Comparison of ENCODE assay signal across 19 cellular contexts in genomic region chr2:12679550-12680072, GRCh38. TPM values are rescaled to one million over a fixed set of nuclear protein-coding genes. Genes with fewer than 3 reads are reported as not detected.
DNase-seq lines count a peak whose midpoint lies in the region; ATAC-seq and TF ChIP-seq lines count a peak whose summit lies in the region.
"Had no signal": no experiment of that assay in that cellular context is flagged by ENCODE, and none has a peak within 500 bp of the region (broad histone marks: within the 10 kb centered on the region; RNA-seq: fewer than 3 reads in every experiment).

No MANE protein-coding gene starts in this region.

- no peak overlapping the region for H3K27ac ChIP-seq in esophagus muscularis mucosa (replicated peaks in 1 of 4)
- H3K27ac ChIP-seq: 22Rv1, BLaER1, C4-2B had no signal

- TF ChIP-seq POLR2A in esophagus muscularis mucosa (IDR thresholded peaks at IDR 0.05; ENCODE audit: low read depth), result no peak

- H3K4me3 ChIP-seq in esophagus muscularis mucosa, result no peak overlapping the region
- H3K4me3 ChIP-seq: BLaER1, GM23338 had no signal

- no peaks in the 10 kb centered on the region for H3K36me3 ChIP-seq in esophagus muscularis mucosa
- H3K36me3 ChIP-seq: BLaER1 had no signal

- DNase-seq in NCI-H1092 treated with DMSO at 0.1 percent for 48 hours (lab: John Stamatoyannopoulos, UW), result peak; percentile 5
- no peak for DNase-seq in NCI-H1092 (lab: John Stamatoyannopoulos, UW)
- DNase-seq in Right ventricle myocardium superior, result no peak
- no peak for DNase-seq in cardiac septum (ENCODE audit: low spot score)
- peak; percentile 15 for DNase-seq in SW480 (ENCODE audit: low spot score)
- peak; percentile 66 for DNase-seq in esophagus muscularis mucosa (ENCODE audit: extremely low spot score)
- DNase-seq in NCI-H82 (lab: John Stamatoyannopoulos, UW), result no peak
- DNase-seq: Caco-2; CD4-positive, CD25-positive, alpha-beta regulatory T cell; CD8-positive, alpha-beta T cell; DMS153; DND-41; H9; HFFc6 had no signal

- TF ChIP-seq EP300 in esophagus muscularis mucosa (IDR thresholded peaks at IDR 0.05), result no peak

- ATAC-seq in Right ventricle myocardium superior (ENCODE audit: poor library complexity), result peak; percentile 42
- ATAC-seq in GM19455 (IDR thresholded peaks at IDR 0.05; ENCODE audit: unreplicated experiment), result no peak
- ATAC-seq: CD8-positive, alpha-beta T cell; GM23338 had no signal

- intact Hi-C loops in Right ventricle myocardium superior (cut with DNase I) (no loop called here), cardiac septum (cut with DNase I) (no loop called here), esophagus muscularis mucosa (cut with DNase I) (no loop called here)

- no peaks in the 10 kb centered on the region for H3K27me3 ChIP-seq in esophagus muscularis mucosa

- TF ChIP-seq CTCF in esophagus muscularis mucosa (IDR thresholded peaks at IDR 0.05), result no peak

- H3K4me1 ChIP-seq in esophagus muscularis mucosa, result peaks cover 0 to 20% (median 17%) of the 10 kb centered on the region in 4 donors
- H3K4me1 ChIP-seq: BLaER1, Caco-2 had no signal

- H3K9me3 ChIP-seq in esophagus muscularis mucosa, result no peaks in the 10 kb centered on the region

- WGBS in esophagus muscularis mucosa, result 95% methylated on average over 5 of the region's 5 CpGs

RNA-seq across cellular contexts. Expression of gene TRIB2, which starts 37.1 kb away (rescaled TPM):
- total RNA-seq in Right ventricle myocardium superior (32.1 TPM), cardiac septum (49.9 TPM), esophagus muscularis mucosa (10 to 100 TPM; 31.5 to 52.3 (median 39.2) TPM)

Comparison
In these comparisons a context has a peak if more than half of its experiments do, and no peak if none do; other contexts are left out.
1. DNase-seq: peak in NCI-H1092 treated with DMSO at 0.1 percent for 48 hours (single experiment), SW480 (single experiment) and esophagus muscularis mucosa (single experiment); none in NCI-H1092 (single experiment), Right ventricle myocardium superior (single experiment), cardiac septum (single experiment) and NCI-H82 (single experiment).